In the genomic region with DNA sequence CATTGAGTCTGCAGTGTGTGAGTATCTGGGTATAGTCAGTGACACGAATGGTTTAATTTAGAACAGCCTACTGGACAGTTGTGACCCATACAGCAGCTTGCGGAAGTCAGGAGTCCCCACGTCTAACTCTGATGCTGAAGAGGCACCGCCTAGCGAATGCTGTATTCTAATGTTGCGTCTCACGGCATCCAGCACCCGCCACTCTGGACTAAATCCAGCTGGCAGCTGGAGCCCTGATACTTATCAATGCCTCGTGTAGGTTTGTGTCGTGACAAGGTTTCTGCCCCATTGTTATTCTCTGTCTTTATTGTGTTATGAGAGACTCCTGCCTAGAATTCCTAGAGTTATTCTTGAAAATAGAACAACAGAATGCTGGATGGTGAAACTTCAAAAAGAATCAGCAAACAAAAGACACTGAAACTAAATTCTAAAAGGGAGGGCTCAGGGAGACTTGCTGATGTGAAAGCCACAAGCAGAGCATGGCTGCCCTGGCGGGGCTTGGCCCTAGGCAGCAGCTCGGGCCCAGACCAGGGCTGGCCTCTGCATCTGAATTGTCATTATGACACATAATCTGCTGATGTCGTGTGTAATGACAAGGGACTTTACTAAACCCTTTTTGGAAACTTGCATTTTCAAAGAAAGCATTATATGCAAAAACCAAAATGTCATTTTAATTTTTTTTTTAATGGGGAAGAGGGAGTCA, we compare ENCODE assay signal across 1 cellular context.
TF ChIP-seq lines count a peak whose summit lies in the region.

No MANE protein-coding gene starts in this region.

TF ChIP-seq in WTC11, 78 proteins besides CTCF, POLR2A, EP300 and RAD21 (continued from another document):
- TF ChIP-seq, protein P1, sequence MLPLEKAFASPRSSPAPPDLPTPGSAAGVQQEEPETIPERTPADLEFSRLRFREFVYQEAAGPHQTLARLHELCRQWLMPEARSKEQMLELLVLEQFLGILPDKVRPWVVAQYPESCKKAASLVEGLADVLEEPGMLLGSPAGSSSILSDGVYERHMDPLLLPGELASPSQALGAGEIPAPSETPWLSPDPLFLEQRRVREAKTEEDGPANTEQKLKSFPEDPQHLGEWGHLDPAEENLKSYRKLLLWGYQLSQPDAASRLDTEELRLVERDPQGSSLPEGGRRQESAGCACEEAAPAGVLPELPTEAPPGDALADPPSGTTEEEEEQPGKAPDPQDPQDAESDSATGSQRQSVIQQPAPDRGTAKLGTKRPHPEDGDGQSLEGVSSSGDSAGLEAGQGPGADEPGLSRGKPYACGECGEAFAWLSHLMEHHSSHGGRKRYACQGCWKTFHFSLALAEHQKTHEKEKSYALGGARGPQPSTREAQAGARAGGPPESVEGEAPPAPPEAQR (CRISPR knock-in tag; IDR thresholded peaks at IDR 0.05): no peak
- TF ChIP-seq, protein P2, sequence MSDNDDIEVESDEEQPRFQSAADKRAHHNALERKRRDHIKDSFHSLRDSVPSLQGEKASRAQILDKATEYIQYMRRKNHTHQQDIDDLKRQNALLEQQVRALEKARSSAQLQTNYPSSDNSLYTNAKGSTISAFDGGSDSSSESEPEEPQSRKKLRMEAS (CRISPR knock-in tag; IDR thresholded peaks at IDR 0.05): no peak
- TF ChIP-seq CREB1 (CRISPR knock-in tag; IDR thresholded peaks at IDR 0.05) (no peak), SP1 (CRISPR knock-in tag; conservative IDR thresholded peaks at IDR 0.05) (no peak), TEAD1 (CRISPR knock-in tag; IDR thresholded peaks at IDR 0.05) (no peak), ZNF263 (CRISPR knock-in tag; IDR thresholded peaks at IDR 0.05; ENCODE audit: low read depth) (no peak), NR2C2 (CRISPR knock-in tag; IDR thresholded peaks at IDR 0.05) (no peak), ZNF138 (CRISPR knock-in tag; conservative IDR thresholded peaks at IDR 0.05) (no peak), NFE2L1 (CRISPR knock-in tag; IDR thresholded peaks at IDR 0.05) (no peak)
- TF ChIP-seq, protein P3, sequence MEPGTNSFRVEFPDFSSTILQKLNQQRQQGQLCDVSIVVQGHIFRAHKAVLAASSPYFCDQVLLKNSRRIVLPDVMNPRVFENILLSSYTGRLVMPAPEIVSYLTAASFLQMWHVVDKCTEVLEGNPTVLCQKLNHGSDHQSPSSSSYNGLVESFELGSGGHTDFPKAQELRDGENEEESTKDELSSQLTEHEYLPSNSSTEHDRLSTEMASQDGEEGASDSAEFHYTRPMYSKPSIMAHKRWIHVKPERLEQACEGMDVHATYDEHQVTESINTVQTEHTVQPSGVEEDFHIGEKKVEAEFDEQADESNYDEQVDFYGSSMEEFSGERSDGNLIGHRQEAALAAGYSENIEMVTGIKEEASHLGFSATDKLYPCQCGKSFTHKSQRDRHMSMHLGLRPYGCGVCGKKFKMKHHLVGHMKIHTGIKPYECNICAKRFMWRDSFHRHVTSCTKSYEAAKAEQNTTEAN (CRISPR knock-in tag; IDR thresholded peaks at IDR 0.05): no peak
- TF ChIP-seq, protein P4, sequence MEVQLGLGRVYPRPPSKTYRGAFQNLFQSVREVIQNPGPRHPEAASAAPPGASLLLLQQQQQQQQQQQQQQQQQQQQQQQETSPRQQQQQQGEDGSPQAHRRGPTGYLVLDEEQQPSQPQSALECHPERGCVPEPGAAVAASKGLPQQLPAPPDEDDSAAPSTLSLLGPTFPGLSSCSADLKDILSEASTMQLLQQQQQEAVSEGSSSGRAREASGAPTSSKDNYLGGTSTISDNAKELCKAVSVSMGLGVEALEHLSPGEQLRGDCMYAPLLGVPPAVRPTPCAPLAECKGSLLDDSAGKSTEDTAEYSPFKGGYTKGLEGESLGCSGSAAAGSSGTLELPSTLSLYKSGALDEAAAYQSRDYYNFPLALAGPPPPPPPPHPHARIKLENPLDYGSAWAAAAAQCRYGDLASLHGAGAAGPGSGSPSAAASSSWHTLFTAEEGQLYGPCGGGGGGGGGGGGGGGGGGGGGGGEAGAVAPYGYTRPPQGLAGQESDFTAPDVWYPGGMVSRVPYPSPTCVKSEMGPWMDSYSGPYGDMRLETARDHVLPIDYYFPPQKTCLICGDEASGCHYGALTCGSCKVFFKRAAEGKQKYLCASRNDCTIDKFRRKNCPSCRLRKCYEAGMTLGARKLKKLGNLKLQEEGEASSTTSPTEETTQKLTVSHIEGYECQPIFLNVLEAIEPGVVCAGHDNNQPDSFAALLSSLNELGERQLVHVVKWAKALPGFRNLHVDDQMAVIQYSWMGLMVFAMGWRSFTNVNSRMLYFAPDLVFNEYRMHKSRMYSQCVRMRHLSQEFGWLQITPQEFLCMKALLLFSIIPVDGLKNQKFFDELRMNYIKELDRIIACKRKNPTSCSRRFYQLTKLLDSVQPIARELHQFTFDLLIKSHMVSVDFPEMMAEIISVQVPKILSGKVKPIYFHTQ (CRISPR knock-in tag; IDR thresholded peaks at IDR 0.05): no peak
